Comparison of ENCODE assay signal across 22 cellular contexts in the genomic region with DNA sequence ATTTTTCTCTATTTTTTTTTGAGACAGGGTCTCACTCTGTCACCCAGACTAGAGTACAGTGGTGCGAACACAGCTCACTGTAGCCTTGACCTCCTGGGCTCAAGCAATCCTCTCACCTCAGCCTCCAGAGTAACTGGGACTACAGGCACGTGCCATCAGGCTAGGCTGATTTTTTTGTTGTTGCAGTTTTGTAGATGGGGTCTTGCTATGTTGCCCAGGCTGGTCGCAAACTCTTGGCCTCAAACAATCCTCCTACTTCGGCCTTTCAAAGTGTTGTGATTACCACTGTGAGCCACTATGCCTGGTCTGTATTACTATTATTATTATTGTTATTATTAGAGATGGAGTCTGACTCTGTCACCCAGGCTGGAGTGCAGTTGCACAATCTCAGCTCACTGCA. TPM values are rescaled to one million over a fixed set of nuclear protein-coding genes. Genes with fewer than 3 reads are reported as not detected.
DNase-seq lines count a peak whose midpoint lies in the region; ATAC-seq and TF ChIP-seq lines count a peak whose summit lies in the region.
"Had no signal": no experiment of that assay in that cellular context is flagged by ENCODE, and none has a peak within 500 bp of the region (broad histone marks: within the 10 kb centered on the region; RNA-seq: fewer than 3 reads in every experiment).

No MANE protein-coding gene starts in this region.

- H3K4me2 ChIP-seq in KMS-11, result peak overlapping the region; percentile 39

- peaks cover 33% of the 10 kb centered on the region for H3K4me1 Mint-ChIP-seq in activated CD8-positive, alpha-beta memory T cell treated with anti-CD3 and anti-CD28 coated beads, Interleukin-2, amount 10 ng/mL, durations not matched to agents 7 days and 5 days
- peaks cover 21% of the 10 kb centered on the region for H3K4me1 Mint-ChIP-seq in activated naive CD8-positive, alpha-beta T cell treated with anti-CD3 and anti-CD28 coated beads, Interleukin-2, amount 10 ng/mL, durations not matched to agents 7 days and 5 days
- no peaks in the 10 kb centered on the region for H3K4me1 Mint-ChIP-seq in endodermal cell
- H3K4me1 Mint-ChIP-seq: brain, nephron had no signal

- H3K36me3 Mint-ChIP-seq in activated CD8-positive, alpha-beta memory T cell treated with anti-CD3 and anti-CD28 coated beads, Interleukin-2, amount 10 ng/mL, durations not matched to agents 7 days and 5 days, result peaks cover 65% of the 10 kb centered on the region
- peaks cover 62% of the 10 kb centered on the region for H3K36me3 Mint-ChIP-seq in activated naive CD8-positive, alpha-beta T cell treated with anti-CD3 and anti-CD28 coated beads, Interleukin-2, amount 10 ng/mL, durations not matched to agents 7 days and 5 days
- peaks cover 58% of the 10 kb centered on the region for H3K36me3 Mint-ChIP-seq in endodermal cell (ENCODE audit: low read depth)

- no peak for TF ChIP-seq POLR2A in prostate gland (IDR thresholded peaks at IDR 0.05)

- H3K4me3 ChIP-seq in KMS-11 (IDR thresholded peaks at IDR 0.05; ENCODE audit: insufficient read depth, low read depth, low read length), result no peak overlapping the region
- no peak overlapping the region for H3K4me3 ChIP-seq in mucosa of rectum (ENCODE audit: low read length in 2 of 2)
- no peak overlapping the region for H3K4me3 ChIP-seq in prostate gland
- H3K4me3 ChIP-seq in endodermal cell (ENCODE audit: low read length), result no peak overlapping the region
- H3K4me3 ChIP-seq: lower lobe of right lung, SK-N-MC, testis had no signal

- no peaks in the 10 kb centered on the region for H4K20me1 ChIP-seq in KMS-11 (ENCODE audit: insufficient read depth)

- no peaks in the 10 kb centered on the region for H3K9me3 Mint-ChIP-seq in activated CD8-positive, alpha-beta memory T cell treated with anti-CD3 and anti-CD28 coated beads, Interleukin-2, amount 10 ng/mL, durations not matched to agents 7 days and 5 days (ENCODE audit: low read depth)
- H3K9me3 Mint-ChIP-seq in activated naive CD8-positive, alpha-beta T cell treated with anti-CD3 and anti-CD28 coated beads, Interleukin-2, amount 10 ng/mL, durations not matched to agents 7 days and 5 days, result no peaks in the 10 kb centered on the region
- no peaks in the 10 kb centered on the region for H3K9me3 Mint-ChIP-seq in endodermal cell

- no peak for ATAC-seq in activated CD8-positive, alpha-beta memory T cell treated with anti-CD3 and anti-CD28 coated beads, Interleukin-2, amount 10 ng/mL, durations not matched to agents 7 days and 5 days
- ATAC-seq in activated naive CD8-positive, alpha-beta T cell treated with anti-CD3 and anti-CD28 coated beads, Interleukin-2, amount 10 ng/mL, durations not matched to agents 7 days and 5 days (ENCODE audit: low read depth), result no peak
- no peak for ATAC-seq in GM21515 (IDR thresholded peaks at IDR 0.05; ENCODE audit: unreplicated experiment)
- ATAC-seq: lower lobe of right lung, PC-3 had no signal

- no peak overlapping the region for H2AFZ ChIP-seq in KMS-11 (ENCODE audit: low read depth)

- H3K27me3 ChIP-seq in KMS-11 (ENCODE audit: insufficient read depth, low read depth) (no peaks in the 10 kb centered on the region; the same call in 1 of the 2 replicates), mucosa of rectum (ENCODE audit: control insufficient read depth in 2 of 2, insufficient read depth in 2 of 2, low read length in 2 of 2) (no peaks in the 10 kb centered on the region), prostate gland (replicated peaks; ENCODE audit: insufficient read depth) (no peaks in the 10 kb centered on the region), endodermal cell (ENCODE audit: control insufficient read depth, insufficient read depth, low read length, poor library complexity, severe bottlenecking) (no peaks in the 10 kb centered on the region)
- H3K27me3 ChIP-seq: testis had no signal

- no peaks in the 10 kb centered on the region for H3K79me2 ChIP-seq in KMS-11 (ENCODE audit: insufficient read depth, low read depth)

- H3K9ac ChIP-seq in KMS-11 (no peak overlapping the region), mucosa of rectum (ENCODE audit: low read depth in 1 of 2, low read length in 2 of 2) (no peak overlapping the region), endodermal cell (ENCODE audit: extremely low read depth, low read length, poor library complexity, severe bottlenecking) (no peak overlapping the region)

- no peak overlapping the region for H3K27ac ChIP-seq in KMS-11
- H3K27ac ChIP-seq in mucosa of rectum (ENCODE audit: low read depth in 2 of 2, low read length in 2 of 2), result peak overlapping the region; percentile 63 to 72
- H3K27ac ChIP-seq in prostate gland, result no peak overlapping the region
- no peak overlapping the region for H3K27ac ChIP-seq in endodermal cell (ENCODE audit: low read depth, low read length)
- H3K27ac ChIP-seq: HL-60, lower lobe of right lung, SK-N-MC, testis had no signal

- POLR2A ChIA-PET in activated naive CD8-positive, alpha-beta T cell treated with anti-CD3 and anti-CD28 coated beads, Interleukin-2, amount 10 ng/mL, durations not matched to agents 7 days and 5 days (lab: Charles Lee), result no interaction called here

- H3K9me3 ChIP-seq in mucosa of rectum (ENCODE audit: control insufficient read depth in 2 of 2, low read length in 2 of 2), result no peaks in the 10 kb centered on the region
- no peaks in the 10 kb centered on the region for H3K9me3 ChIP-seq in prostate gland
- no peaks in the 10 kb centered on the region for H3K9me3 ChIP-seq in endodermal cell (ENCODE audit: control insufficient read depth, low read length)
- H3K9me3 ChIP-seq: lower lobe of right lung, testis had no signal

- DNase-seq in activated CD8-positive, alpha-beta memory T cell treated with anti-CD3 and anti-CD28 coated beads, Interleukin-2, amount 10 ng/mL, durations not matched to agents 7 days and 5 days, result no peak
- DNase-seq in activated CD8-positive, alpha-beta memory T cell treated with anti-CD3 and anti-CD28 coated beads for 24 hours, result no peak
- DNase-seq in activated naive CD8-positive, alpha-beta T cell treated with anti-CD3 and anti-CD28 coated beads, Interleukin-2, amount 10 ng/mL, durations not matched to agents 7 days and 5 days, result no peak
- DNase-seq in prostate gland (ENCODE audit: low spot score) (no peak), endodermal cell (no peak)
- DNase-seq: activated CD4-positive, alpha-beta T cell treated with anti-CD3 and anti-CD28 coated beads for 1 hour; activated T-cell treated with anti-CD3 and anti-CD28 coated beads, Interleukin-2, amount 50 U/mL, for 48 hours; H7; kidney glomerular epithelial cell; lower lobe of right lung; NCI-H2029; NCI-H524 treated with DMSO at 0.1 percent for 48 hours; PC-3; stimulated activated naive CD4-positive, alpha-beta T cell treated with Interleukin-2 at 50 U/mL for 16 hours; testis had no signal

- WGBS in prostate gland, result 94% methylated on average over 4 of the region's 4 CpGs
- WGBS in endodermal cell (ENCODE audit: insufficient coverage in 1 of 2, insufficient read length in 1 of 2), 2 experiments, result 90% methylated on average over 2 to 3 of the region's 4 CpGs

- TF ChIP-seq CTCF in KMS-11 (conservative IDR thresholded peaks at IDR 0.05; ENCODE audit: low read depth, low read length) (no peak), prostate gland (IDR thresholded peaks at IDR 0.05) (no peak), endodermal cell (conservative IDR thresholded peaks at IDR 0.05) (no peak)

- H3K36me3 ChIP-seq in KMS-11 (ENCODE audit: insufficient read depth), result no peaks in the 10 kb centered on the region
- peaks cover 24 to 27% of the 10 kb centered on the region in 2 donors for H3K36me3 ChIP-seq in mucosa of rectum (ENCODE audit: control insufficient read depth in 2 of 2, insufficient read depth in 2 of 2, low read length in 2 of 2)
- no peaks in the 10 kb centered on the region for H3K36me3 ChIP-seq in prostate gland
- H3K36me3 ChIP-seq in endodermal cell (ENCODE audit: control insufficient read depth, insufficient read depth, low read length), result peaks cover 36% of the 10 kb centered on the region

- H3K27ac Mint-ChIP-seq in activated CD8-positive, alpha-beta memory T cell treated with anti-CD3 and anti-CD28 coated beads, Interleukin-2, amount 10 ng/mL, durations not matched to agents 7 days and 5 days, result peak overlapping the region; percentile 90
- H3K27ac Mint-ChIP-seq in activated naive CD8-positive, alpha-beta T cell treated with anti-CD3 and anti-CD28 coated beads, Interleukin-2, amount 10 ng/mL, durations not matched to agents 7 days and 5 days, result peak overlapping the region; percentile 92
- H3K27ac Mint-ChIP-seq in endodermal cell, result no peak overlapping the region
- H3K27ac Mint-ChIP-seq: nephron had no signal

- intact Hi-C loops in prostate gland (cut with DNase I), result no loop called here

- H3K4me3 Mint-ChIP-seq in activated CD8-positive, alpha-beta memory T cell treated with anti-CD3 and anti-CD28 coated beads, Interleukin-2, amount 10 ng/mL, durations not matched to agents 7 days and 5 days, result peak overlapping the region; percentile 61
- H3K4me3 Mint-ChIP-seq in activated naive CD8-positive, alpha-beta T cell treated with anti-CD3 and anti-CD28 coated beads, Interleukin-2, amount 10 ng/mL, durations not matched to agents 7 days and 5 days, result peak overlapping the region; percentile 83
- H3K4me3 Mint-ChIP-seq in endodermal cell, result no peak overlapping the region
- H3K4me3 Mint-ChIP-seq: brain, nephron had no signal

- H3K4me1 ChIP-seq in KMS-11 (ENCODE audit: low read depth, poor library complexity, severe bottlenecking) (peaks cover 15% of the 10 kb centered on the region), mucosa of rectum (ENCODE audit: control insufficient read depth in 2 of 2, insufficient read depth in 2 of 2, low read length in 2 of 2) (no peaks in the 10 kb centered on the region), prostate gland (replicated peaks) (no peaks in the 10 kb centered on the region), endodermal cell (ENCODE audit: control insufficient read depth, insufficient read depth, low read length) (no peaks in the 10 kb centered on the region)
- H3K4me1 ChIP-seq: lower lobe of right lung, testis had no signal

- CTCF ChIA-PET in activated CD8-positive, alpha-beta memory T cell treated with anti-CD3 and anti-CD28 coated beads, Interleukin-2, amount 10 ng/mL, durations not matched to agents 7 days and 5 days (lab: Charles Lee), result interaction anchor here (1.0 to 2.0 kb wide), 2 partner anchors 9 to 22 kb away, joined by 3 to 7 read pairs; no protein-coding TSS in a partner anchor

- H3K27me3 Mint-ChIP-seq in activated CD8-positive, alpha-beta memory T cell treated with anti-CD3 and anti-CD28 coated beads, Interleukin-2, amount 10 ng/mL, durations not matched to agents 7 days and 5 days, result no peaks in the 10 kb centered on the region
- H3K27me3 Mint-ChIP-seq in activated naive CD8-positive, alpha-beta T cell treated with anti-CD3 and anti-CD28 coated beads, Interleukin-2, amount 10 ng/mL, durations not matched to agents 7 days and 5 days, result no peaks in the 10 kb centered on the region
- no peaks in the 10 kb centered on the region for H3K27me3 Mint-ChIP-seq in endodermal cell (ENCODE audit: insufficient read depth)
- H3K27me3 Mint-ChIP-seq: brain had no signal

RNA-seq across cellular contexts. Expression of a gene that starts 23.3 kb away (rescaled TPM):
- 10 to 100 TPM; 90.6 to 92.3 TPM for total RNA-seq in activated CD8-positive, alpha-beta memory T cell treated with anti-CD3 and anti-CD28 coated beads, Interleukin-2, amount 10 ng/mL, durations not matched to agents 7 days and 5 days
- total RNA-seq in activated naive CD8-positive, alpha-beta T cell treated with anti-CD3 and anti-CD28 coated beads, Interleukin-2, amount 10 ng/mL, durations not matched to agents 7 days and 5 days, result 100 to 1,000 TPM; 101 to 103 TPM
- total RNA-seq in prostate gland (10 to 100 TPM; 20.9 to 43.3 TPM), endodermal cell (10 to 100 TPM; 27.0 to 27.9 TPM)
- 20.5 TPM for polyA plus RNA-seq in endodermal cell (2013, experiment 1 of 2)
- polyA plus RNA-seq in endodermal cell (2013, experiment 2 of 2), result 20.9 TPM

RNA-seq across cellular contexts. Expression of a gene that starts 26.4 kb away (rescaled TPM):
- 10 to 100 TPM; 68.6 to 78.2 TPM for total RNA-seq in activated CD8-positive, alpha-beta memory T cell treated with anti-CD3 and anti-CD28 coated beads, Interleukin-2, amount 10 ng/mL, durations not matched to agents 7 days and 5 days
- 10 to 100 TPM; 85.8 to 88.8 TPM for total RNA-seq in activated naive CD8-positive, alpha-beta T cell treated with anti-CD3 and anti-CD28 coated beads, Interleukin-2, amount 10 ng/mL, durations not matched to agents 7 days and 5 days
- total RNA-seq in prostate gland (10 to 100 TPM; 76.1 to 87.4 TPM), endodermal cell (10 to 100 TPM; 33.2 to 44.6 TPM)
- 24.0 TPM for polyA plus RNA-seq in endodermal cell (2013, experiment 1 of 2)
- 23.1 TPM for polyA plus RNA-seq in endodermal cell (2013, experiment 2 of 2)

Comparison
In these comparisons a context has a peak if more than half of its experiments do, and no peak if none do; other contexts are left out.
1. H3K27ac ChIP-seq: peak in mucosa of rectum (2 of 2); none in KMS-11 (single experiment), prostate gland (0 of 2) and endodermal cell (single experiment).